In the genomic region with DNA sequence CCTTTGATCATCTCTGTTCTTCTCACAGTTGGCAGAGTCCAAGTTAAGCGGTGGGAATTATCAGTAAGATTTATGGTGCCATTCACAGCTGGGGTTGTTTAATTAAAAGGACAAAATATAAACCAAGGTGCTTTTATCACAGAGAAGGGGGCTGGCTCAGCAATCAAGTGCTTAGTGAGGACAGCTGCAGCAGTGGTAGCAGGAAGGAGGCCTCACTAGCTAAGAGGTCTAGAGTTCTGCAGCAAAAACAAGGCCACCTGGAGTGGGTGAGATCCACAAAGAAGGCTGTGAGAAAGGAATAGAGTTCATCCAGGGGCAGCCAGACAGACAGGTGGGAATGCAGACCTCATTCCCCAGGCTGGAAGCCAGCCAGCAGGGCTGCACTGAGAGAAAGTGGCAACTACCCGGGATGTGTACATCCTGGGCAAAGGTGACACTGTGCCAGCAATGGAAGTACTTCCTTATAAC, we compare ENCODE assay signal across 13 cellular contexts. TPM values are rescaled to one million over a fixed set of nuclear protein-coding genes. Genes with fewer than 3 reads are reported as not detected.
A peak's percentile ranks its signal among the peaks of the same experiment; 100 is the strongest.
DNase-seq lines count a peak whose midpoint lies in the region; TF ChIP-seq lines count a peak whose summit lies in the region.
"Had no signal": no experiment of that assay in that cellular context is flagged by ENCODE, and none has a peak within 500 bp of the region (broad histone marks: within the 10 kb centered on the region; RNA-seq: fewer than 3 reads in every experiment).

No MANE protein-coding gene starts in this region.

- H3K4me2 ChIP-seq in mammary epithelial cell (ENCODE audit: insufficient read depth, low read depth, low read length): no peak overlapping the region

- TF ChIP-seq CTCF in mammary epithelial cell (conservative IDR thresholded peaks at IDR 0.05 in 1 of 2, IDR thresholded peaks at IDR 0.05 in 1 of 2; ENCODE audit: extremely low read depth in 1 of 2, insufficient read depth in 1 of 2, low read depth in 1 of 2, low read length in 2 of 2) (no peak), tibial artery (IDR thresholded peaks at IDR 0.05) (no peak)

- H3K36me3 ChIP-seq in mammary epithelial cell (ENCODE audit: insufficient read depth, low read length): no peaks in the 10 kb centered on the region
- peaks cover 4 to 37% (median 16%) of the 10 kb centered on the region in 3 donors for H3K36me3 ChIP-seq in tibial artery

- dilution Hi-C loops in mammary epithelial cell (cut with HindIII; ENCODE audit: low sequenced_read_pairs): no loop called here

- intact Hi-C loops in mammary epithelial cell (cut with micrococcal nuclease) (no loop called here), tibial artery (cut with DNase I; ENCODE audit: low total_unique reads) (no loop called here)

- H3K27me3 ChIP-seq in layer of hippocampus (ENCODE audit: control insufficient read depth, insufficient read depth, low read length) (no peaks in the 10 kb centered on the region), mammary epithelial cell (ENCODE audit: insufficient read depth, low read length) (no peaks in the 10 kb centered on the region), tibial artery (no peaks in the 10 kb centered on the region)

- H3K4me1 ChIP-seq in mammary epithelial cell (ENCODE audit: insufficient read depth, low read length) (peaks cover 9% of the 10 kb centered on the region), tibial artery (no peaks in the 10 kb centered on the region)

- no peaks in the 10 kb centered on the region for H4K20me1 ChIP-seq in mammary epithelial cell (ENCODE audit: insufficient read depth, low read length)

- no peak overlapping the region for H2AFZ ChIP-seq in mammary epithelial cell (ENCODE audit: low read depth, low read length)

- H3K9me3 ChIP-seq in mammary epithelial cell (replicated peaks; ENCODE audit: insufficient read depth, low read length): no peaks in the 10 kb centered on the region
- H3K9me3 ChIP-seq in tibial artery: no peaks in the 10 kb centered on the region
- H3K9me3 ChIP-seq: thoracic aorta had no signal

- BruUV-seq in mammary epithelial cell (replicated peaks; lab: Mats Ljungman, UMichigan): no TSS peak

- peak; percentile 16 for DNase-seq in A172 (ENCODE audit: low spot score)
- DNase-seq in NCI-H1105 (lab: John Stamatoyannopoulos, UW): peak; percentile 97
- DNase-seq in NCI-H82 treated with DMSO at 0.1 percent for 48 hours (lab: John Stamatoyannopoulos, UW; ENCODE audit: unreplicated experiment): peak; percentile 96
- no peak for DNase-seq in HK-2 (ENCODE audit: unreplicated experiment)
- no peak for DNase-seq in mammary epithelial cell
- DNase-seq in tibial artery: no peak
- DNase-seq in UCSD-AML1 (lab: John Stamatoyannopoulos, UW; ENCODE audit: unreplicated experiment): no peak
- DNase-seq: activated CD4-positive, CD25-positive, alpha-beta regulatory T cell treated with anti-CD3 and anti-CD28 coated beads, Interleukin-2, amount 50 U/mL, for 72 hours; naive B cell; RPMI8226; stimulated activated CD4-positive, alpha-beta T cell treated with anti-CD3 and anti-CD28 coated beads, Interleukin-2, amount 100 ng/mL, for 48 hours had no signal

- H3K79me2 ChIP-seq in mammary epithelial cell (ENCODE audit: insufficient read depth, low read length): no peaks in the 10 kb centered on the region

- H3K4me3 ChIP-seq in mammary epithelial cell (replicated peaks in 1 of 3; ENCODE audit: insufficient read depth in 1 of 3, low read depth in 2 of 3, low read length in 3 of 3) (no peak overlapping the region), tibial artery (no peak overlapping the region)
- H3K4me3 ChIP-seq: thoracic aorta had no signal

- WGBS in mammary epithelial cell (ENCODE audit: low coverage, missing lambda C conversion rate): 100% methylated on average over 2 of the region's 2 CpGs

- in situ Hi-C loops in mammary epithelial cell (cut with MboI; ENCODE audit: low sequenced_read_pairs in 2 of 2): no loop called here

- CTCF ChIA-PET in mammary epithelial cell (lab: Charles Lee; ENCODE audit: low non-redundant PET): no interaction called here

- H3K9ac ChIP-seq in mammary epithelial cell (ENCODE audit: insufficient read depth, low read length): no peak overlapping the region

- H3K27ac ChIP-seq in layer of hippocampus (ENCODE audit: low read depth, low read length): peak overlapping the region; percentile 69
- no peak overlapping the region for H3K27ac ChIP-seq in mammary epithelial cell (ENCODE audit: insufficient read depth, low read depth, low read length)
- H3K27ac ChIP-seq in tibial artery: no peak overlapping the region
- H3K27ac ChIP-seq: thoracic aorta had no signal

RNA-seq across cellular contexts. Expression of gene PIGU, which starts 37.1 kb away (rescaled TPM):
- total RNA-seq in A172 (2014; rRNA removed; shearing (Covaris generic)): 23.7 and 28.7 TPM in 2 replicates
- 10 to 100 TPM; 10.5 to 15.2 TPM for total RNA-seq in mammary epithelial cell
- polyA plus RNA-seq in mammary epithelial cell: 37.6 TPM
- polyA minus RNA-seq in mammary epithelial cell: 29.6 TPM

Comparison
In these comparisons a context has a peak if more than half of its experiments do, and no peak if none do; other contexts are left out.
1. DNase-seq: peak in A172 (single experiment), NCI-H1105 (single experiment) and NCI-H82 treated with DMSO at 0.1 percent for 48 hours (single experiment); none in HK-2 (single experiment), mammary epithelial cell (single experiment), tibial artery (0 of 2) and UCSD-AML1 (single experiment).